In the genomic region with DNA sequence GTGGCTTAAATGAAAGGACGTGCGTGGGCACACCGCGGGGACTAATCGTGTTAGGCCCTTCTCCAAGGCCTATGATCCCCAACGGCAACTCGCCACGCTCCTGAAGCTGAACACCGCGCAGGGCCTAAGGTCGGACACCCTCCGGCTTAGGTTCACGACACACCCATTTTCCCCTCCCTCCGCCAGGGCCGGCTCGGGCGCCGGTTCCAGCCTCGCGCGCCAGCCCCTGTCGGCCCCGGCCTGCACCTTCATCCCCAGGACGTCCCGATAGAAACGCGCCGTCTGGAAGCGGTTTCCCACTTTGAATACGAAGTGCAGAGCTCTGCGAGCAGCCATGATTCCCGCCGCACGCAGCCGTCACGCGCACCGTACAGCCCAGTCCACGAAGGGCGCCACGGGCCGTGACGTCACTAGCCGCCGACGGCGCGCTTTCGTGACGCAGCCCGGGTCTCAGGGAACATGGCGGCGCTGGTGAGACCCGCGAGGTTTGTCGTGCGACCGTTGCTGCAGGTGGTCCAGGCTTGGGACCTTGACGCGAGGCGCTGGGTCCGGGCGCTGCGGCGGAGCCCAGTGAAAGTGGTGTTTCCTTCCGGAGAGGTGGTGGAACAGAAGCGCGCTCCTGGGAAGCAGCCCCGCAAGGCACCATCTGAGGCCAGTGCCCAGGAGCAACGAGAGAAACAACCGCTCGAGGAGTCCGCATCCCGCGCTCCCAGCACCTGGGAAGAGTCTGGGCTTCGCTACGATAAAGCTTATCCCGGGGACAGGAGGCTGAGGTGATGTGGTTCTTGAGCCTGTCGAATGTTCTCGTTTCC, we compare ENCODE assay signal across 8 cellular contexts. TPM values are rescaled to one million over a fixed set of nuclear protein-coding genes. Genes with fewer than 3 reads are reported as not detected.
DNase-seq lines count a peak whose midpoint lies in the region; ATAC-seq, FAIRE-seq and TF ChIP-seq lines count a peak whose summit lies in the region.

A gene with protein sequence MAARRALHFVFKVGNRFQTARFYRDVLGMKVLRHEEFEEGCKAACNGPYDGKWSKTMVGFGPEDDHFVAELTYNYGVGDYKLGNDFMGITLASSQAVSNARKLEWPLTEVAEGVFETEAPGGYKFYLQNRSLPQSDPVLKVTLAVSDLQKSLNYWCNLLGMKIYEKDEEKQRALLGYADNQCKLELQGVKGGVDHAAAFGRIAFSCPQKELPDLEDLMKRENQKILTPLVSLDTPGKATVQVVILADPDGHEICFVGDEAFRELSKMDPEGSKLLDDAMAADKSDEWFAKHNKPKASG (minus strand): TSS at position 361 of the 812 bp plus-strand sequence. CDS start 25 bp downstream, at position 336.
A gene with protein sequence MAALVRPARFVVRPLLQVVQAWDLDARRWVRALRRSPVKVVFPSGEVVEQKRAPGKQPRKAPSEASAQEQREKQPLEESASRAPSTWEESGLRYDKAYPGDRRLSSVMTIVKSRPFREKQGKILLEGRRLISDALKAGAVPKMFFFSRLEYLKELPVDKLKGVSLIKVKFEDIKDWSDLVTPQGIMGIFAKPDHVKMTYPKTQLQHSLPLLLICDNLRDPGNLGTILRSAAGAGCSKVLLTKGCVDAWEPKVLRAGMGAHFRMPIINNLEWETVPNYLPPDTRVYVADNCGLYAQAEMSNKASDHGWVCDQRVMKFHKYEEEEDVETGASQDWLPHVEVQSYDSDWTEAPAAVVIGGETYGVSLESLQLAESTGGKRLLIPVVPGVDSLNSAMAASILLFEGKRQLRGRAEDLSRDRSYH (plus strand): TSS at position 434 of the 812 bp plus-strand sequence. CDS start 26 bp downstream, at position 460.

- peaks cover 37% of the 10 kb centered on the region for H3K4me1 Mint-ChIP-seq in activated T-helper 1 cell treated with anti-CD3 and anti-CD28 coated beads, Interleukin-12 subunit alpha, Interleukin-12 subunit beta, Interleukin-2, Interleukin-4 antibody, amounts not matched to agents 30 ng/mL and 10 ng/mL and 1 ng/mL, durations not matched to agents 14 hours and 24 hours and 36 hours (ENCODE audit: low read depth)
- peaks cover 23 to 49% (median 45%) of the 10 kb centered on the region in 4 donors for H3K4me1 Mint-ChIP-seq in naive thymus-derived CD8-positive, alpha-beta T cell
- H3K4me1 Mint-ChIP-seq in stimulated activated naive B cell treated with anti-CD40 and anti-IgM and Interleukin-4, amounts not matched to agents 10 μg/mL and 1 μg/mL and 100 μg/mL, for 72 hours, result peaks cover 16 to 23% of the 10 kb centered on the region in 2 donors

- no peaks in the 10 kb centered on the region for H3K9me3 ChIP-seq in fibroblast of lung (ENCODE audit: control insufficient read depth, insufficient read depth, low read depth, low read length)

- peak within 1 kb of the TSS; percentile 86 to 99 (median 98) for H3K4me3 ChIP-seq in fibroblast of lung (replicated peaks in 1 of 4; ENCODE audit: control extremely low read depth in 1 of 4, insufficient read depth in 1 of 4, low read depth in 3 of 4, low read length in 4 of 4)

- H3K9me3 Mint-ChIP-seq in activated T-helper 1 cell treated with anti-CD3 and anti-CD28 coated beads, Interleukin-12 subunit alpha, Interleukin-12 subunit beta, Interleukin-2, Interleukin-4 antibody, amounts not matched to agents 30 ng/mL and 10 ng/mL and 1 ng/mL, durations not matched to agents 14 hours and 24 hours and 36 hours, result no peaks in the 10 kb centered on the region
- H3K9me3 Mint-ChIP-seq in naive thymus-derived CD8-positive, alpha-beta T cell, result no peaks in the 10 kb centered on the region
- no peaks in the 10 kb centered on the region for H3K9me3 Mint-ChIP-seq in stimulated activated naive B cell treated with anti-CD40 and anti-IgM and Interleukin-4, amounts not matched to agents 10 μg/mL and 1 μg/mL and 100 μg/mL, for 72 hours

- POLR2A ChIA-PET in naive thymus-derived CD8-positive, alpha-beta T cell (lab: Charles Lee), result interaction anchor here (0.6 to 2.1 kb wide), 13 partner anchors 9 to 713 kb away, joined by 3 to 15 read pairs (median 4); a partner anchor contains a TSS

- H3K4me3 Mint-ChIP-seq in activated T-helper 1 cell treated with anti-CD3 and anti-CD28 coated beads, Interleukin-12 subunit alpha, Interleukin-12 subunit beta, Interleukin-2, Interleukin-4 antibody, amounts not matched to agents 30 ng/mL and 10 ng/mL and 1 ng/mL, durations not matched to agents 14 hours and 24 hours and 36 hours, result peak within 1 kb of the TSS; percentile 97
- peak within 1 kb of the TSS; percentile 95 to 99 (median 98) for H3K4me3 Mint-ChIP-seq in naive thymus-derived CD8-positive, alpha-beta T cell
- H3K4me3 Mint-ChIP-seq in stimulated activated naive B cell treated with anti-CD40 and anti-IgM and Interleukin-4, amounts not matched to agents 10 μg/mL and 1 μg/mL and 100 μg/mL, for 72 hours, result peak within 1 kb of the TSS; percentile 99 to 100

- no peak for FAIRE-seq in RCC 7860 (lab: Jason Lieb, UNC)

- H3K27me3 ChIP-seq in fibroblast of lung (ENCODE audit: control insufficient read depth, insufficient read depth, low read length), result no peaks in the 10 kb centered on the region

- H3K27ac ChIP-seq in fibroblast of lung (ENCODE audit: insufficient read depth, low read length), result peak within 1 kb of the TSS; percentile 88

- peak within 1 kb of the TSS; percentile 91 for H3K4me2 ChIP-seq in fibroblast of lung (ENCODE audit: extremely low read depth, insufficient read depth, low read length)

- no peaks in the 10 kb centered on the region for H3K27me3 Mint-ChIP-seq in activated T-helper 1 cell treated with anti-CD3 and anti-CD28 coated beads, Interleukin-12 subunit alpha, Interleukin-12 subunit beta, Interleukin-2, Interleukin-4 antibody, amounts not matched to agents 30 ng/mL and 10 ng/mL and 1 ng/mL, durations not matched to agents 14 hours and 24 hours and 36 hours (ENCODE audit: insufficient read depth)
- H3K27me3 Mint-ChIP-seq in naive thymus-derived CD8-positive, alpha-beta T cell, result peaks cover 0 to 1% (median 0%) of the 10 kb centered on the region in 5 donors
- H3K27me3 Mint-ChIP-seq in stimulated activated naive B cell treated with anti-CD40 and anti-IgM and Interleukin-4, amounts not matched to agents 10 μg/mL and 1 μg/mL and 100 μg/mL, for 72 hours, result no peaks in the 10 kb centered on the region

- no peaks in the 10 kb centered on the region for H4K20me1 ChIP-seq in fibroblast of lung (ENCODE audit: control insufficient read depth, extremely low read depth, insufficient read depth, low read length)

- peaks cover 36% of the 10 kb centered on the region for H3K79me2 ChIP-seq in fibroblast of lung (ENCODE audit: control insufficient read depth, insufficient read depth, low read length)

- H3K36me3 ChIP-seq in fibroblast of lung (ENCODE audit: control insufficient read depth, insufficient read depth, low read length), result peaks cover 9% of the 10 kb centered on the region

- peaks cover 2% of the 10 kb centered on the region for H3K4me1 ChIP-seq in fibroblast of lung (ENCODE audit: control insufficient read depth, extremely low read depth, insufficient read depth, low read length)

- intact Hi-C loops in activated T-helper 1 cell treated with anti-CD3 and anti-CD28 coated beads, Interleukin-12 subunit alpha, Interleukin-12 subunit beta, Interleukin-2, Interleukin-4 antibody, amounts not matched to agents 30 ng/mL and 10 ng/mL and 1 ng/mL, durations not matched to agents 14 hours and 24 hours and 36 hours (cut with micrococcal nuclease), result loop anchor here (1.0 to 5.0 kb wide), 7 partner anchors 9 to 371 kb away; a partner anchor contains a TSS

- H3K36me3 Mint-ChIP-seq in activated T-helper 1 cell treated with anti-CD3 and anti-CD28 coated beads, Interleukin-12 subunit alpha, Interleukin-12 subunit beta, Interleukin-2, Interleukin-4 antibody, amounts not matched to agents 30 ng/mL and 10 ng/mL and 1 ng/mL, durations not matched to agents 14 hours and 24 hours and 36 hours (ENCODE audit: low read depth), result peaks cover 30% of the 10 kb centered on the region
- H3K36me3 Mint-ChIP-seq in naive thymus-derived CD8-positive, alpha-beta T cell, result peaks cover 0 to 40% (median 0%) of the 10 kb centered on the region in 3 donors
- peaks cover 24 to 34% of the 10 kb centered on the region in 2 donors for H3K36me3 Mint-ChIP-seq in stimulated activated naive B cell treated with anti-CD40 and anti-IgM and Interleukin-4, amounts not matched to agents 10 μg/mL and 1 μg/mL and 100 μg/mL, for 72 hours

- peak within 1 kb of the TSS; percentile 86 for H2AFZ ChIP-seq in fibroblast of lung (ENCODE audit: low read length)

- peak; percentile 81 for ATAC-seq in GM21717 (IDR thresholded peaks at IDR 0.05; ENCODE audit: unreplicated experiment)
- ATAC-seq in naive thymus-derived CD8-positive, alpha-beta T cell, result peak; percentile 95
- peak; percentile 97 to 98 for ATAC-seq in stimulated activated naive B cell treated with anti-CD40 and anti-IgM and Interleukin-4, amounts not matched to agents 10 μg/mL and 1 μg/mL and 100 μg/mL, for 72 hours (replicated peaks)

- in situ Hi-C loops in KBM-7 (cut with MboI; ENCODE audit: low pct_unique_long_range_greater_than_20kb, low sequenced_read_pairs), result no loop called here

- H3K9ac ChIP-seq in fibroblast of lung (ENCODE audit: insufficient read depth, low read length), result peak within 1 kb of the TSS; percentile 87

- H3K27ac Mint-ChIP-seq in activated T-helper 1 cell treated with anti-CD3 and anti-CD28 coated beads, Interleukin-12 subunit alpha, Interleukin-12 subunit beta, Interleukin-2, Interleukin-4 antibody, amounts not matched to agents 30 ng/mL and 10 ng/mL and 1 ng/mL, durations not matched to agents 14 hours and 24 hours and 36 hours, result peak within 1 kb of the TSS; percentile 97
- H3K27ac Mint-ChIP-seq in naive thymus-derived CD8-positive, alpha-beta T cell, result peak within 1 kb of the TSS; percentile 94 to 99 (median 98)
- peak within 1 kb of the TSS; percentile 99 for H3K27ac Mint-ChIP-seq in stimulated activated naive B cell treated with anti-CD40 and anti-IgM and Interleukin-4, amounts not matched to agents 10 μg/mL and 1 μg/mL and 100 μg/mL, for 72 hours

- TF ChIP-seq CTCF in fibroblast of lung (conservative IDR thresholded peaks at IDR 0.05 in 1 of 2, IDR thresholded peaks at IDR 0.05 in 1 of 2; ENCODE audit: low read depth in 1 of 2, low read length in 2 of 2), result peak in 1 of 2 donors; percentile 2

- DNase-seq in DMS53 treated with DMSO at 0.1 percent for 48 hours (lab: John Stamatoyannopoulos, UW; ENCODE audit: unreplicated experiment) (peak; percentile 42), KBM-7 (peak; percentile 91), RCC 7860 (ENCODE audit: low spot score) (peak; percentile 57), fibroblast of lung (ENCODE audit: low read depth in 2 of 2) (peak; percentile 81 to 86)
- DNase-seq in activated T-helper 1 cell treated with anti-CD3 and anti-CD28 coated beads, Interleukin-12 subunit alpha, Interleukin-12 subunit beta, Interleukin-2, Interleukin-4 antibody, amounts not matched to agents 30 ng/mL and 10 ng/mL and 1 ng/mL, durations not matched to agents 14 hours and 24 hours and 36 hours (ENCODE audit: low spot score), result peak; percentile 94
- DNase-seq in naive thymus-derived CD8-positive, alpha-beta T cell, result peak; percentile 92 to 98 (median 95)
- DNase-seq in stimulated activated naive B cell treated with anti-CD40 and anti-IgM and Interleukin-4, amounts not matched to agents 10 μg/mL and 1 μg/mL and 100 μg/mL, for 72 hours, result peak; percentile 92

RNA-seq across cellular contexts. Expression of the first gene that starts in this region (rescaled TPM):
- total RNA-seq in activated T-helper 1 cell treated with anti-CD3 and anti-CD28 coated beads, Interleukin-12 subunit alpha, Interleukin-12 subunit beta, Interleukin-2, Interleukin-4 antibody, amounts not matched to agents 30 ng/mL and 10 ng/mL and 1 ng/mL, durations not matched to agents 14 hours and 24 hours and 36 hours, result 97.0 and 97.6 TPM in 2 replicates
- total RNA-seq in fibroblast of lung, result 31.7 and 40.6 TPM in 2 replicates
- polyA plus RNA-seq in fibroblast of lung, result 62.8 and 70.2 TPM in 2 replicates
- polyA plus RNA-seq in fibroblast of lung (2012), result 68.8 and 70.2 TPM in 2 replicates
- polyA minus RNA-seq in fibroblast of lung (ENCODE audit: low replicate concordance), result 1.8 and 2.2 TPM in 2 replicates
- total RNA-seq in naive thymus-derived CD8-positive, alpha-beta T cell, result 10 to 100 TPM; 79.9 to 89.7 TPM
- 10 to 100 TPM; 96.2 to 97.4 (median 97.2) TPM for polyA plus RNA-seq in naive thymus-derived CD8-positive, alpha-beta T cell

RNA-seq across cellular contexts. Expression of the second gene that starts in this region (rescaled TPM):
- total RNA-seq in activated T-helper 1 cell treated with anti-CD3 and anti-CD28 coated beads, Interleukin-12 subunit alpha, Interleukin-12 subunit beta, Interleukin-2, Interleukin-4 antibody, amounts not matched to agents 30 ng/mL and 10 ng/mL and 1 ng/mL, durations not matched to agents 14 hours and 24 hours and 36 hours, result 31.7 and 32.0 TPM in 2 replicates
- 17.5 and 21.1 TPM in 2 replicates for total RNA-seq in fibroblast of lung
- polyA plus RNA-seq in fibroblast of lung, result 10.4 and 12.7 TPM in 2 replicates
- 11.4 and 14.7 TPM in 2 replicates for polyA plus RNA-seq in fibroblast of lung (2012)
- 4.0 and 8.8 TPM in 2 replicates for polyA minus RNA-seq in fibroblast of lung (ENCODE audit: low replicate concordance)
- 10 to 100 TPM; 26.2 to 26.3 TPM for total RNA-seq in naive thymus-derived CD8-positive, alpha-beta T cell
- 10 to 100 TPM; 23.7 to 27.2 (median 23.9) TPM for polyA plus RNA-seq in naive thymus-derived CD8-positive, alpha-beta T cell

Comparison
In these comparisons a context has a peak if more than half of its experiments do, and no peak if none do; other contexts are left out.
1. Peak in every context shown above with its lines: DNase-seq, ATAC-seq, H3K4me3 ChIP-seq and H3K27ac ChIP-seq.
2. DNase-seq: peak in every context shown above with its lines; median percentile 95 in naive thymus-derived CD8-positive, alpha-beta T cell; 94 in activated T-helper 1 cell treated with anti-CD3 and anti-CD28 coated beads, Interleukin-12 subunit alpha, Interleukin-12 subunit beta, Interleukin-2, Interleukin-4 antibody, amounts not matched to agents 30 ng/mL and 10 ng/mL and 1 ng/mL, durations not matched to agents 14 hours and 24 hours and 36 hours; 92 in stimulated activated naive B cell treated with anti-CD40 and anti-IgM and Interleukin-4, amounts not matched to agents 10 μg/mL and 1 μg/mL and 100 μg/mL, for 72 hours; 91 in KBM-7; 84 in fibroblast of lung; 57 in RCC 7860; 42 in DMS53 treated with DMSO at 0.1 percent for 48 hours.